In genomic region chr17:73976147-73976546, GRCh38 we compare ENCODE assay signal across 27 cellular contexts.
"Had no signal": no experiment of that assay in that cellular context is flagged by ENCODE, and none has a peak within 500 bp of the region (broad histone marks: within the 10 kb centered on the region; RNA-seq: fewer than 3 reads in every experiment).

No MANE protein-coding gene starts in this region.

- H3K4me1 ChIP-seq: adrenal gland, left lung, pancreas, stomach, suprapubic skin, tibial nerve had no signal

- H3K4me3 Mint-ChIP-seq: activated naive CD8-positive, alpha-beta T cell; activated T-cell treated with anti-CD3 and anti-CD28 coated beads, Interleukin-2, amount 50 U/mL, for 4 hours; immature natural killer cell; stimulated activated effector memory CD8-positive, alpha-beta T cell treated with anti-CD3 and anti-CD28 coated beads, Interleukin-12 subunit alpha, Interleukin-12 subunit beta, amount 100 ng/mL, for 72 hours had no signal

- H3K36me3 ChIP-seq: adrenal gland, left lung, pancreas, stomach, suprapubic skin, tibial nerve had no signal

- H3K9me3 ChIP-seq: adrenal gland, left lung, pancreas, suprapubic skin had no signal

- H3K27ac Mint-ChIP-seq: activated naive CD8-positive, alpha-beta T cell; activated T-helper 2 cell treated with anti-CD3 and anti-CD28 coated beads, Interferon-gamma antibody, Interleukin-2, Interleukin-4, amounts not matched to agents 10 μg/mL and 5 μg/mL and 100 μg/mL, durations not matched to agents 14 hours and 24 hours and 36 hours; immature natural killer cell; stimulated activated effector memory CD8-positive, alpha-beta T cell treated with anti-CD3 and anti-CD28 coated beads, Interleukin-12 subunit alpha, Interleukin-12 subunit beta, amount 100 ng/mL, for 72 hours had no signal

- H3K36me3 Mint-ChIP-seq: activated naive CD8-positive, alpha-beta T cell; immature natural killer cell; stimulated activated effector memory CD8-positive, alpha-beta T cell treated with anti-CD3 and anti-CD28 coated beads, Interleukin-12 subunit alpha, Interleukin-12 subunit beta, amount 100 ng/mL, for 72 hours had no signal

- H3K27me3 ChIP-seq: adrenal gland, pancreas, tibial nerve had no signal

- H3K9me3 Mint-ChIP-seq: activated T-cell treated with anti-CD3 and anti-CD28 coated beads, Interleukin-2, amount 50 U/mL, for 4 hours; activated T-helper 2 cell treated with anti-CD3 and anti-CD28 coated beads, Interferon-gamma antibody, Interleukin-2, Interleukin-4, amounts not matched to agents 10 μg/mL and 5 μg/mL and 100 μg/mL, durations not matched to agents 14 hours and 24 hours and 36 hours; stimulated activated effector memory CD8-positive, alpha-beta T cell treated with anti-CD3 and anti-CD28 coated beads, Interleukin-12 subunit alpha, Interleukin-12 subunit beta, amount 100 ng/mL, for 72 hours had no signal

- H3K27ac ChIP-seq: adrenal gland, hepatocyte, left lung, pancreas, stomach, suprapubic skin, tibial nerve had no signal

- H3K4me1 Mint-ChIP-seq: immature natural killer cell; stimulated activated effector memory CD8-positive, alpha-beta T cell treated with anti-CD3 and anti-CD28 coated beads, Interleukin-12 subunit alpha, Interleukin-12 subunit beta, amount 100 ng/mL, for 72 hours had no signal

- H3K4me3 ChIP-seq: adrenal gland, hepatocyte, left lung, pancreas, stomach, suprapubic skin, tibial nerve had no signal

- DNase-seq: activated CD4-positive, alpha-beta T cell treated with anti-CD3 and anti-CD28 coated beads for 4 hours; activated CD4-positive, alpha-beta T cell treated with anti-CD3 and anti-CD28 coated beads, Interleukin-2, amount 50 U/mL, for 48 hours; activated CD4-positive, CD25-positive, alpha-beta regulatory T cell; activated CD8-positive, alpha-beta memory T cell treated with anti-CD3 and anti-CD28 coated beads, Interleukin-2, amount 50 U/mL, for 48 hours; activated naive CD4-positive, alpha-beta T cell; activated T-cell treated with anti-CD3 and anti-CD28 coated beads, Interleukin-2, amount 50 U/mL, for 4 hours; adrenal gland; central memory CD4-positive, alpha-beta T cell; effector memory CD4-positive, alpha-beta T cell; glutamatergic neuron; immature natural killer cell; kidney glomerular epithelial cell; left lung; pancreas; stimulated activated CD4-positive, alpha-beta T cell treated with anti-CD3 and anti-CD28 coated beads, Interleukin-2, amount 100 ng/mL, for 24 hours; stomach; T-helper 9 cell had no signal

- ATAC-seq: activated T-cell treated with anti-CD3 and anti-CD28 coated beads, Interleukin-2, amount 50 U/mL, for 4 hours; esophagus mucosa; pancreas; stimulated activated effector memory CD8-positive, alpha-beta T cell treated with anti-CD3 and anti-CD28 coated beads, Interleukin-12 subunit alpha, Interleukin-12 subunit beta, amount 100 ng/mL, for 72 hours had no signal

- FAIRE-seq: astrocyte, endothelial cell of umbilical vein, frontal cortex, pancreas had no signal
